Comparison of ENCODE assay signal across 10 cellular contexts in genomic region chr10:24944512-24945255, GRCh38. TPM values are rescaled to one million over a fixed set of nuclear protein-coding genes. Genes with fewer than 3 reads are reported as not detected.
DNase-seq lines count a peak whose midpoint lies in the region; ATAC-seq and TF ChIP-seq lines count a peak whose summit lies in the region.
"Had no signal": no experiment of that assay in that cellular context is flagged by ENCODE, and none has a peak within 500 bp of the region (broad histone marks: within the 10 kb centered on the region; RNA-seq: fewer than 3 reads in every experiment).

No MANE protein-coding gene starts in this region.

- peaks cover 8% of the 10 kb centered on the region for H3K27me3 Mint-ChIP-seq in nephron progenitor cell (ENCODE audit: low read depth, poor library complexity)
- peaks cover 2% of the 10 kb centered on the region for H3K27me3 Mint-ChIP-seq in activated T-helper 2 cell treated with anti-CD3 and anti-CD28 coated beads, Interferon-gamma antibody, Interleukin-2, Interleukin-4, amounts not matched to agents 10 μg/mL and 5 μg/mL and 100 μg/mL, durations not matched to agents 14 hours and 24 hours and 36 hours (ENCODE audit: low read depth)
- no peaks in the 10 kb centered on the region for H3K27me3 Mint-ChIP-seq in chondrocyte (ENCODE audit: low read depth)

- H3K27ac Mint-ChIP-seq in nephron progenitor cell = peak overlapping the region; percentile 21
- H3K27ac Mint-ChIP-seq in activated T-helper 2 cell treated with anti-CD3 and anti-CD28 coated beads, Interferon-gamma antibody, Interleukin-2, Interleukin-4, amounts not matched to agents 10 μg/mL and 5 μg/mL and 100 μg/mL, durations not matched to agents 14 hours and 24 hours and 36 hours = no peak overlapping the region
- no peak overlapping the region for H3K27ac Mint-ChIP-seq in chondrocyte (ENCODE audit: unreplicated experiment)

- TF ChIP-seq CTCF in choroid plexus epithelial cell (conservative IDR thresholded peaks at IDR 0.05; ENCODE audit: low read depth, low read length) (no peak), nephron progenitor cell (IDR thresholded peaks at IDR 0.05) (no peak), chondrocyte (IDR thresholded peaks at IDR 0.05) (no peak)

- no peaks in the 10 kb centered on the region for H3K36me3 Mint-ChIP-seq in nephron progenitor cell (ENCODE audit: low read depth)
- H3K36me3 Mint-ChIP-seq in activated T-helper 2 cell treated with anti-CD3 and anti-CD28 coated beads, Interferon-gamma antibody, Interleukin-2, Interleukin-4, amounts not matched to agents 10 μg/mL and 5 μg/mL and 100 μg/mL, durations not matched to agents 14 hours and 24 hours and 36 hours (ENCODE audit: low read depth) = no peaks in the 10 kb centered on the region
- H3K36me3 Mint-ChIP-seq in chondrocyte (ENCODE audit: low read depth) = no peaks in the 10 kb centered on the region

- H3K9me3 Mint-ChIP-seq in nephron progenitor cell (no peaks in the 10 kb centered on the region), chondrocyte (ENCODE audit: low read depth) (no peaks in the 10 kb centered on the region)
- no peaks in the 10 kb centered on the region for H3K9me3 Mint-ChIP-seq in activated T-helper 2 cell treated with anti-CD3 and anti-CD28 coated beads, Interferon-gamma antibody, Interleukin-2, Interleukin-4, amounts not matched to agents 10 μg/mL and 5 μg/mL and 100 μg/mL, durations not matched to agents 14 hours and 24 hours and 36 hours

- intact Hi-C loops in activated T-helper 2 cell treated with anti-CD3 and anti-CD28 coated beads, Interferon-gamma antibody, Interleukin-2, Interleukin-4, amounts not matched to agents 10 μg/mL and 5 μg/mL and 100 μg/mL, durations not matched to agents 14 hours and 24 hours and 36 hours (cut with micrococcal nuclease) = no loop called here

- H3K4me3 Mint-ChIP-seq in nephron progenitor cell (no peak overlapping the region), chondrocyte (ENCODE audit: unreplicated experiment) (no peak overlapping the region)
- no peak overlapping the region for H3K4me3 Mint-ChIP-seq in activated T-helper 2 cell treated with anti-CD3 and anti-CD28 coated beads, Interferon-gamma antibody, Interleukin-2, Interleukin-4, amounts not matched to agents 10 μg/mL and 5 μg/mL and 100 μg/mL, durations not matched to agents 14 hours and 24 hours and 36 hours (ENCODE audit: low read depth)

- ATAC-seq in GM21367 (IDR thresholded peaks at IDR 0.05; ENCODE audit: unreplicated experiment) = no peak

- DNase-seq in ELF-1 (ENCODE audit: low read depth, low spot score) (peak; percentile 68), NCI-H446 treated with DMSO at 0.1 percent for 48 hours (lab: John Stamatoyannopoulos, UW) (peak; percentile 43), choroid plexus epithelial cell (ENCODE audit: low read depth) (peak; percentile 60), nephron progenitor cell (no peak), NCI-H2227 (lab: John Stamatoyannopoulos, UW; ENCODE audit: unreplicated experiment) (no peak), chondrocyte (ENCODE audit: low spot score) (no peak)
- no peak for DNase-seq in activated T-helper 2 cell treated with anti-CD3 and anti-CD28 coated beads, Interferon-gamma antibody, Interleukin-2, Interleukin-4, amounts not matched to agents 10 μg/mL and 5 μg/mL and 100 μg/mL, durations not matched to agents 14 hours and 24 hours and 36 hours (ENCODE audit: low spot score)
- DNase-seq: midbrain, thyroid gland had no signal

- peaks cover 11% of the 10 kb centered on the region for H3K4me1 Mint-ChIP-seq in nephron progenitor cell
- H3K4me1 Mint-ChIP-seq in activated T-helper 2 cell treated with anti-CD3 and anti-CD28 coated beads, Interferon-gamma antibody, Interleukin-2, Interleukin-4, amounts not matched to agents 10 μg/mL and 5 μg/mL and 100 μg/mL, durations not matched to agents 14 hours and 24 hours and 36 hours (ENCODE audit: low read depth) = peaks cover 5% of the 10 kb centered on the region
- H3K4me1 Mint-ChIP-seq in chondrocyte (ENCODE audit: low read depth) = peaks cover 14% of the 10 kb centered on the region

- no peak overlapping the region for H3K4me3 ChIP-seq in choroid plexus epithelial cell (ENCODE audit: low read depth, low read length)
- H3K4me3 ChIP-seq: thyroid gland had no signal

RNA-seq across cellular contexts. Expression of gene PRTFDC1, which starts 7.7 kb away (rescaled TPM):
- total RNA-seq in activated T-helper 2 cell treated with anti-CD3 and anti-CD28 coated beads, Interferon-gamma antibody, Interleukin-2, Interleukin-4, amounts not matched to agents 10 μg/mL and 5 μg/mL and 100 μg/mL, durations not matched to agents 14 hours and 24 hours and 36 hours = 0.11 and 0.25 TPM in 2 replicates
- total RNA-seq in chondrocyte = 5.9 to 13.1 TPM (median 10.1 TPM) in 3 replicates

Comparison
In these comparisons a context has a peak if more than half of its experiments do, and no peak if none do; other contexts are left out.
1. DNase-seq: peak in ELF-1 (single experiment), NCI-H446 treated with DMSO at 0.1 percent for 48 hours (single experiment) and choroid plexus epithelial cell (single experiment); none in nephron progenitor cell (single experiment), activated T-helper 2 cell treated with anti-CD3 and anti-CD28 coated beads, Interferon-gamma antibody, Interleukin-2, Interleukin-4, amounts not matched to agents 10 μg/mL and 5 μg/mL and 100 μg/mL, durations not matched to agents 14 hours and 24 hours and 36 hours (single experiment), NCI-H2227 (single experiment) and chondrocyte (single experiment).